In the genomic region with DNA sequence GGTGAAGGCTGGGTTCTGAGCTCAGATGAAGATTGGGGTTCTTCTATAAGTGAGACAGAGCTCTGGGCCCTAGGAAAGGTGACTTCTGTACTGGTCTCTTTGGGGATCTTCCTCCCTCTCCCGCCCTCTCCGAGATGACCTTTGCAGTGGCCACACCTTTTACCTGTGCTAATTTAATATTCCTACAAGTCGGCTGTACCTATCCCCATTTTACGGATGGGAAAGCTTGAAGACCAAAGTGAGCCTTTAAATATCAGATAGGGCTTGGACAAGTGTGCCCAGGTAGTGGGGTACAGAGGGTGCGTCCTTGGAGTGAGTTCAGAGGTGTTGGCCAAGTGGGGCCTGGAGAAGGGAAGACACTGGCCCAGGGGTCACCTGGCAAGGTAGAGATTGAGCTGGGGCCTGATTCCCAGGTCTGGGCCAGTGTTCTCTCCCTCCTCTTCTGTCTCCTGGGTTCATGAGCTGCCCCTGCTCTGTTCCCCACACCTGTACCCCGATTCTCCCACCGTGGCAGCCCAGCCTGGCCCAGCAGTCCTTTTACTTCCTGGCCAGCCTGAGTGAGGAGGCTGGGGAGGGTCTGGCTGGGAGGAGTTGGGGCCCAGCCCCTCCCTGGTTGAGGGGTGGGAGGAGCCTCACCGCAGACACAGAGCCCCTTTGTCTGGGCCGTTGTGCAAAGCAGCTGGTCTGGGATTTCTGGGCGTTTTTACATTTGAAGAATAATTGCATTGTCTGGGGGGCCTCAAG, we compare ENCODE assay signal across 14 cellular contexts. TPM values are rescaled to one million over a fixed set of nuclear protein-coding genes. Genes with fewer than 3 reads are reported as not detected.
A peak's percentile ranks its signal among the peaks of the same experiment; 100 is the strongest.
DNase-seq lines count a peak whose midpoint lies in the region; ATAC-seq and TF ChIP-seq lines count a peak whose summit lies in the region.
"Had no signal": no experiment of that assay in that cellular context is flagged by ENCODE, and none has a peak within 500 bp of the region (broad histone marks: within the 10 kb centered on the region; RNA-seq: fewer than 3 reads in every experiment).

No MANE protein-coding gene starts in this region.

- H3K27me3 ChIP-seq in CD4-positive, alpha-beta T cell (ENCODE audit: control insufficient read depth, insufficient read depth, low read length), result no peaks in the 10 kb centered on the region
- H3K27me3 ChIP-seq in IMR-90 (ENCODE audit: control insufficient read depth, insufficient read depth, low read length), result no peaks in the 10 kb centered on the region
- peaks cover 6% of the 10 kb centered on the region for H3K27me3 ChIP-seq in neural progenitor cell
- H3K27me3 ChIP-seq: ascending aorta had no signal

- no peak for TF ChIP-seq POLR2A in IMR-90 (IDR thresholded peaks at IDR 0.05; ENCODE audit: low read depth, low read length)

- no peak overlapping the region for H3K4me3 ChIP-seq in IMR-90 (ENCODE audit: insufficient read depth, low read depth, low read length)
- H3K4me3 ChIP-seq in neural progenitor cell, result peak overlapping the region; percentile 29
- H3K4me3 ChIP-seq: ascending aorta had no signal

- H3K79me1 ChIP-seq in IMR-90 (ENCODE audit: low read depth in 1 of 2, low read length in 2 of 2), result peaks cover 31 to 87% of the 10 kb centered on the region in 2 experiments

- H4K5ac ChIP-seq in IMR-90 (ENCODE audit: low read depth, low read length), result no peak overlapping the region

- dilution Hi-C loops in IMR-90 (cut with HindIII; ENCODE audit: low sequenced_read_pairs, unreplicated experiment), result no loop called here

- no peak overlapping the region for H3K4me3 Mint-ChIP-seq in CD4-positive, alpha-beta T cell
- no peak overlapping the region for H3K4me3 Mint-ChIP-seq in neural progenitor cell
- H3K4me3 Mint-ChIP-seq: CD4-positive, CD25-positive, alpha-beta regulatory T cell; effector memory CD8-positive, alpha-beta T cell had no signal

- H3K56ac ChIP-seq in IMR-90 (ENCODE audit: extremely low read depth, insufficient read depth, low read length), result no peak overlapping the region

- H2BK120ac ChIP-seq in IMR-90 (ENCODE audit: low read depth, low read length), result no peak overlapping the region

- BruUV-seq in IMR-90 (replicated peaks; lab: Mats Ljungman, UMichigan), result no TSS peak

- no CpG with 5 or more reads among the region's 10 CpGs for WGBS in IMR-90 (ENCODE audit: extremely low coverage in 2 of 2, insufficient read length in 1 of 2), 2 experiments

- H3K9me1 ChIP-seq in IMR-90 (ENCODE audit: insufficient read depth, low read length), result peaks cover 32% of the 10 kb centered on the region

- H3K27me3 Mint-ChIP-seq in CD4-positive, alpha-beta T cell, result peaks cover 1% of the 10 kb centered on the region
- H3K27me3 Mint-ChIP-seq in neural progenitor cell (ENCODE audit: insufficient read depth, low read depth), result peaks cover 5% of the 10 kb centered on the region

- no peak overlapping the region for H2AK9ac ChIP-seq in IMR-90 (replicated peaks; ENCODE audit: low read depth, low read length, poor library complexity)

- H3K9me3 ChIP-seq in CD4-positive, alpha-beta T cell (ENCODE audit: control insufficient read depth, low read length), result no peaks in the 10 kb centered on the region
- H3K9me3 ChIP-seq in IMR-90 (ENCODE audit: control insufficient read depth, insufficient read depth, low read length) (no peaks in the 10 kb centered on the region), neural progenitor cell (ENCODE audit: low read depth) (no peaks in the 10 kb centered on the region)
- H3K9me3 ChIP-seq: ascending aorta had no signal

- H3K23ac ChIP-seq in IMR-90 (ENCODE audit: low read depth, low read length), result no peak overlapping the region

- intact Hi-C loops in CD4-positive, alpha-beta T cell (cut with DNase I, micrococcal nuclease), result no loop called here
- intact Hi-C loops in IMR-90 (cut with micrococcal nuclease) (no loop called here), left colon (cut with DNase I, micrococcal nuclease) (no loop called here)

- no peaks in the 10 kb centered on the region for H3K36me3 Mint-ChIP-seq in CD4-positive, alpha-beta T cell (ENCODE audit: low read depth)
- no peaks in the 10 kb centered on the region for H3K36me3 Mint-ChIP-seq in neural progenitor cell
- H3K36me3 Mint-ChIP-seq: CD4-positive, CD25-positive, alpha-beta regulatory T cell had no signal

- H3K9me3 Mint-ChIP-seq in CD4-positive, alpha-beta T cell, result no peaks in the 10 kb centered on the region
- H3K9me3 Mint-ChIP-seq in neural progenitor cell, result no peaks in the 10 kb centered on the region
- H3K9me3 Mint-ChIP-seq: effector memory CD8-positive, alpha-beta T cell had no signal

- no peak for TF ChIP-seq RAD21 in IMR-90 (IDR thresholded peaks at IDR 0.05; ENCODE audit: low read length)

- H3K27ac ChIP-seq in CD4-positive, alpha-beta T cell (ENCODE audit: low read depth, low read length), result no peak overlapping the region
- H3K27ac ChIP-seq in IMR-90 (ENCODE audit: insufficient read depth, low read length) (no peak overlapping the region), neural progenitor cell (no peak overlapping the region), RWPE1 (no peak overlapping the region)
- H3K27ac ChIP-seq: ascending aorta had no signal

- H3K14ac ChIP-seq in IMR-90 (replicated peaks; ENCODE audit: low read depth, low read length), result no peak overlapping the region

- no peak for ATAC-seq in CD4-positive, alpha-beta T cell (ENCODE audit: poor library complexity)
- no peak for ATAC-seq in IMR-90 (ENCODE audit: low read depth)
- ATAC-seq in left colon, result no peak
- ATAC-seq: effector memory CD8-positive, alpha-beta T cell had no signal

- no peak overlapping the region for H4K8ac ChIP-seq in IMR-90 (ENCODE audit: low read depth in 2 of 2, low read length in 2 of 2)

- POLR2A ChIA-PET in CD4-positive, alpha-beta T cell (lab: Charles Lee), result no interaction called here
- POLR2A ChIA-PET in IMR-90 (lab: Charles Lee; ENCODE audit: unreplicated experiment) (no interaction called here), RWPE1 (lab: Yijun Ruan, JAX; ENCODE audit: low non-redundant PET) (no interaction called here)

- no peak for DNase-seq in CD4-positive, alpha-beta T cell
- no peak for DNase-seq in IMR-90
- peak; percentile 89 for DNase-seq in epidermal melanocyte (ENCODE audit: insufficient read length, low spot score)
- peak; percentile 65 for DNase-seq in neural progenitor cell (ENCODE audit: low spot score)
- no peak for DNase-seq in left colon
- DNase-seq in NCI-H1930 (lab: John Stamatoyannopoulos, UW), result no peak
- DNase-seq in RWPE1 (ENCODE audit: low spot score), result no peak
- DNase-seq in UCSD-AML1 (lab: John Stamatoyannopoulos, UW; ENCODE audit: unreplicated experiment), result no peak
- DNase-seq: activated CD8-positive, alpha-beta memory T cell treated with anti-CD3 and anti-CD28 coated beads, Interleukin-2, amount 50 U/mL, for 4 hours; CD4-positive, CD25-positive, alpha-beta regulatory T cell; effector memory CD8-positive, alpha-beta T cell; NCI-H345; RPMI8226 had no signal

- no peak overlapping the region for H3K4me2 ChIP-seq in IMR-90 (ENCODE audit: low read depth, low read length)
- H3K4me2 ChIP-seq in neural progenitor cell, result peak overlapping the region; percentile 51

- in situ Hi-C loops in IMR-90 (cut with MboI; ENCODE audit: low sequenced_read_pairs), result no loop called here

- H2AK5ac ChIP-seq in IMR-90 (ENCODE audit: low read depth, low read length), result no peak overlapping the region; the same call in 1 of the 2 replicates

- no peaks in the 10 kb centered on the region for H3K79me2 ChIP-seq in neural progenitor cell (ENCODE audit: low read depth)

- no peak overlapping the region for H3K9ac ChIP-seq in IMR-90 (ENCODE audit: low read depth, low read length)
- no peak overlapping the region for H3K9ac ChIP-seq in neural progenitor cell

- no peak overlapping the region for H2BK5ac ChIP-seq in IMR-90 (ENCODE audit: low read depth, low read length, poor library complexity, severe bottlenecking)

- peaks cover 15% of the 10 kb centered on the region for H3F3A ChIP-seq in neural progenitor cell (ENCODE audit: low read depth)

- peak overlapping the region; percentile 12 for H3K27ac Mint-ChIP-seq in CD4-positive, alpha-beta T cell
- H3K27ac Mint-ChIP-seq in neural progenitor cell, result peak overlapping the region; percentile 82

- H4K91ac ChIP-seq in IMR-90 (ENCODE audit: insufficient read depth, low read depth, low read length), result no peak overlapping the region

- peaks cover 23% of the 10 kb centered on the region for H3K4me1 Mint-ChIP-seq in CD4-positive, alpha-beta T cell (ENCODE audit: low read depth)
- H3K4me1 Mint-ChIP-seq in neural progenitor cell, result peaks cover 55% of the 10 kb centered on the region

- no peak overlapping the region for H2BK20ac ChIP-seq in IMR-90 (ENCODE audit: low read depth, low read length)

- H4K20me1 ChIP-seq in IMR-90 (ENCODE audit: insufficient read depth, low read length), result peaks cover 64% of the 10 kb centered on the region
- H4K20me1 ChIP-seq in neural progenitor cell (ENCODE audit: low read depth), result peaks cover 15% of the 10 kb centered on the region

- H2BK15ac ChIP-seq in IMR-90 (ENCODE audit: low read depth, low read length), result no peak overlapping the region

- CTCF ChIA-PET in CD4-positive, alpha-beta T cell (lab: Charles Lee), result no interaction called here
- CTCF ChIA-PET in IMR-90 (lab: Yijun Ruan, JAX), result no interaction called here
- CTCF ChIA-PET in RWPE1 (lab: Yijun Ruan, JAX), result interaction anchor here (0.6 to 2.4 kb wide), 2 partner anchors 46 to 59 kb away, joined by 3 to 13 read pairs; no protein-coding TSS in a partner anchor

- H2AFZ ChIP-seq in IMR-90 (replicated peaks; ENCODE audit: low read length, poor library complexity) (no peak overlapping the region), neural progenitor cell (replicated peaks) (peak overlapping the region; percentile 72)

- H3K36me3 ChIP-seq in IMR-90 (ENCODE audit: control insufficient read depth, insufficient read depth, low read length), result no peaks in the 10 kb centered on the region
- no peaks in the 10 kb centered on the region for H3K36me3 ChIP-seq in neural progenitor cell
- H3K36me3 ChIP-seq: ascending aorta had no signal

- peak overlapping the region; percentile 39; the same call in 1 of the 2 replicates for H3K4ac ChIP-seq in IMR-90 (ENCODE audit: low read depth, low read length)

- no peak overlapping the region for H3K18ac ChIP-seq in IMR-90 (ENCODE audit: low read depth, low read length)

- TF ChIP-seq CTCF in CD4-positive, alpha-beta T cell (IDR thresholded peaks at IDR 0.05), result no peak
- no peak for TF ChIP-seq CTCF in IMR-90 (conservative IDR thresholded peaks at IDR 0.05; ENCODE audit: low read depth, low read length)
- TF ChIP-seq CTCF in neural progenitor cell (IDR thresholded peaks at IDR 0.05), result no peak
- no peak for TF ChIP-seq CTCF in RWPE1 (conservative IDR thresholded peaks at IDR 0.05; ENCODE audit: low read depth)

- H3K4me1 ChIP-seq in IMR-90 (ENCODE audit: control insufficient read depth, insufficient read depth, low read length), result peaks cover 15% of the 10 kb centered on the region; the same call in 1 of the 2 replicates
- H3K4me1 ChIP-seq in neural progenitor cell, result peaks cover 51% of the 10 kb centered on the region

RNA-seq across cellular contexts. Expression of a gene that starts 18.8 kb away (rescaled TPM):
- total RNA-seq in CD4-positive, alpha-beta T cell, result 1 to 10 TPM; 1.0 to 2.4 TPM
- 8.2 and 9.4 TPM in 2 replicates for total RNA-seq in IMR-90 (2012; rRNA removed)
- polyA plus RNA-seq in IMR-90 (2012; rRNA removed), result 18.0 and 21.2 TPM in 2 replicates
- 21.7 and 23.3 TPM in 2 replicates for polyA plus RNA-seq in IMR-90 (2012; cell fraction: cytosol; rRNA removed)
- 21.1 and 27.3 TPM in 2 replicates for polyA plus RNA-seq in IMR-90 (2012; cell fraction: nucleus; rRNA removed; ENCODE audit: low replicate concordance)
- total RNA-seq in neural progenitor cell (ENCODE audit: low replicate concordance), result 6.8 and 11.6 TPM in 2 replicates
- 1 to 10 TPM; 4.9 to 7.2 TPM for total RNA-seq in left colon

Comparison
In these comparisons a context has a peak if more than half of its experiments do, and no peak if none do; other contexts are left out.
1. DNase-seq: peak in epidermal melanocyte (single experiment) and neural progenitor cell (single experiment); none in CD4-positive, alpha-beta T cell (0 of 10), IMR-90 (single experiment), left colon (0 of 2), NCI-H1930 (0 of 2), RWPE1 (single experiment) and UCSD-AML1 (single experiment).